In the genomic region with DNA sequence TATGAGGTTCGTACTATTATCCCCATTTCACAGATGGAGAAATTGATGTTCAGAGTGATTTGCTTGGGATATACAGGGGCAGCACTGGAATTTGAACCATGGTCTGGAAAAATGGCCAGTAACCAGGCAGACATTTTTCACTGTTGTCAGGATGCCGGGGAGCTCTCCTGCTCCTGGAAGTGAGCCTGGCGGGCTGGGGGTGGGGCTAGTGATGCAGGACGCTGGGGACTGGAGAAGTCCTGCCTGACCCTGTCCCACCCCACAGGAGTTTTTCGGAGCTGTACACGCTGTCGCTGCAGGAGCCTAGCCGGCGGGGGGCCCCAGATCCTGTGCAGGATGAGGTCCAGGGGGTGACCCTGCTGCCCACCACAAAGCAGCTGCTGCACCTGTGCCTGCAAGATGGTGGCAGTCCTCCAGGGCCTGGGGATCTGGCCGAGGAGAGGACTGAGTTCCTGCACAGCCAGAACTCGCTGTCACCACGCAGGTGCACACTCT, we compare ENCODE assay signal across 18 cellular contexts. TPM values are rescaled to one million over a fixed set of nuclear protein-coding genes. Genes with fewer than 3 reads are reported as not detected.
DNase-seq lines count a peak whose midpoint lies in the region; ATAC-seq, FAIRE-seq and TF ChIP-seq lines count a peak whose summit lies in the region.
"Had no signal": no experiment of that assay in that cellular context is flagged by ENCODE, and none has a peak within 500 bp of the region (broad histone marks: within the 10 kb centered on the region; RNA-seq: fewer than 3 reads in every experiment).

No MANE protein-coding gene starts in this region.

- TF ChIP-seq POLR2A in K562 (conservative IDR thresholded peaks at IDR 0.05): no peak

- no peak for ATAC-seq in GM23338
- ATAC-seq in K562: no peak
- ATAC-seq: activated CD8-positive, alpha-beta T cell treated with anti-CD3 and anti-CD28 coated beads for 36 hours; foreskin keratinocyte had no signal

- peak overlapping the region; percentile 10; the same call in 1 of the 3 replicates for H3K4me3 Mint-ChIP-seq in GM23338
- no peak overlapping the region for H3K4me3 Mint-ChIP-seq in neural progenitor cell
- H3K4me3 Mint-ChIP-seq: activated CD8-positive, alpha-beta T cell treated with anti-CD3 and anti-CD28 coated beads for 36 hours had no signal

- no peak overlapping the region for H2AFZ ChIP-seq in GM23338
- no peak overlapping the region for H2AFZ ChIP-seq in K562 (ENCODE audit: low read depth, low read length)
- H2AFZ ChIP-seq in neural progenitor cell (replicated peaks): no peak overlapping the region
- H2AFZ ChIP-seq: PC-9 had no signal

- H3K4me2 ChIP-seq in GM23338: no peak overlapping the region
- H3K4me2 ChIP-seq in K562 (ENCODE audit: insufficient read depth, low read length): no peak overlapping the region
- no peak overlapping the region for H3K4me2 ChIP-seq in neural progenitor cell
- H3K4me2 ChIP-seq: PC-9 had no signal

- H3K27ac ChIP-seq in GM23338 (ENCODE audit: low read depth): no peak overlapping the region
- no peak overlapping the region for H3K27ac ChIP-seq in K562 (ENCODE audit: extremely low read depth, low read depth, low read length)
- H3K27ac ChIP-seq in neural progenitor cell: no peak overlapping the region
- H3K27ac ChIP-seq: foreskin keratinocyte, PC-9, sigmoid colon, thoracic aorta had no signal

- H3K36me3 ChIP-seq in GM23338 (ENCODE audit: insufficient read depth): no peaks in the 10 kb centered on the region
- peaks cover 73% of the 10 kb centered on the region; the same call in 2 of the 3 replicates for H3K36me3 ChIP-seq in K562 (ENCODE audit: control insufficient read depth, insufficient read depth, low read length)
- no peaks in the 10 kb centered on the region for H3K36me3 ChIP-seq in neural progenitor cell
- H3K36me3 ChIP-seq: BE2C had no signal

- 89% methylated on average over 8 of the region's 12 CpGs for WGBS in K562 (ENCODE audit: insufficient coverage, low coverage, missing lambda C conversion rate)

- BruUV-seq in K562 (replicated peaks; lab: Mats Ljungman, UMichigan): no TSS peak

- H3F3A ChIP-seq in GM23338 (replicated peaks; ENCODE audit: low read depth): peaks cover 18% of the 10 kb centered on the region
- peaks cover 28% of the 10 kb centered on the region for H3F3A ChIP-seq in neural progenitor cell (ENCODE audit: low read depth)

- in situ Hi-C loops in K562 (cut with MboI): no loop called here

- H3K27me3 Mint-ChIP-seq in GM23338 (ENCODE audit: insufficient read depth, low read depth, poor library complexity) (peaks cover 19% of the 10 kb centered on the region), neural progenitor cell (ENCODE audit: insufficient read depth, low read depth) (peaks cover 2% of the 10 kb centered on the region)
- H3K27me3 Mint-ChIP-seq: activated CD8-positive, alpha-beta T cell treated with anti-CD3 and anti-CD28 coated beads for 36 hours had no signal

- no peak overlapping the region for H3K4me3 ChIP-seq in GM23338
- H3K4me3 ChIP-seq in K562: no peak overlapping the region
- no peak overlapping the region for H3K4me3 ChIP-seq in neural progenitor cell
- H3K4me3 ChIP-seq: PC-9, sigmoid colon, thoracic aorta had no signal

- no peak for TF ChIP-seq CTCF in GM23338 (conservative IDR thresholded peaks at IDR 0.05; ENCODE audit: low read depth in 2 of 2)
- no peak for TF ChIP-seq CTCF in K562 (IDR thresholded peaks at IDR 0.05 in 2 of 3, conservative IDR thresholded peaks at IDR 0.05 in 1 of 3; ENCODE audit: insufficient read depth in 2 of 3, low read depth in 1 of 3, low read length in 3 of 3)
- no peak for TF ChIP-seq CTCF in neural progenitor cell (IDR thresholded peaks at IDR 0.05)

- intact Hi-C loops in K562 (cut with micrococcal nuclease): no loop called here

- no peaks in the 10 kb centered on the region for H3K9me1 ChIP-seq in K562 (ENCODE audit: control insufficient read depth, insufficient read depth, low read length)

- H3K27me3 ChIP-seq in GM23338 (ENCODE audit: insufficient read depth) (no peaks in the 10 kb centered on the region), K562 (ENCODE audit: control insufficient read depth in 2 of 2, insufficient read depth in 2 of 2, low read length in 2 of 2) (no peaks in the 10 kb centered on the region), neural progenitor cell (peaks cover 25% of the 10 kb centered on the region)
- H3K27me3 ChIP-seq: BE2C, foreskin keratinocyte, sigmoid colon had no signal

- no peak for TF ChIP-seq RAD21 in K562 (CRISPR knock-in tag; conservative IDR thresholded peaks at IDR 0.05 in 1 of 2, IDR thresholded peaks at IDR 0.05 in 1 of 2)

- H3K9me2 ChIP-seq in GM23338 (ENCODE audit: insufficient read depth): no peaks in the 10 kb centered on the region

- H3K9ac ChIP-seq in K562 (ENCODE audit: insufficient read depth in 1 of 2, low read depth in 2 of 2, low read length in 2 of 2) (peak overlapping the region in 1 of 2 experiments; percentile 29; a peak in 1 of 4 replicates), neural progenitor cell (no peak overlapping the region)

- H3K9me3 ChIP-seq in K562 (replicated peaks; ENCODE audit: control insufficient read depth, insufficient read depth, low read depth, low read length): no peaks in the 10 kb centered on the region
- H3K9me3 ChIP-seq in neural progenitor cell (ENCODE audit: low read depth): no peaks in the 10 kb centered on the region
- H3K9me3 ChIP-seq: BE2C, sigmoid colon, thoracic aorta had no signal

- H3K4me1 Mint-ChIP-seq in GM23338: peaks cover 31% of the 10 kb centered on the region
- H3K4me1 Mint-ChIP-seq in neural progenitor cell: peaks cover 34% of the 10 kb centered on the region

- no peak for FAIRE-seq in K562 (lab: Jason Lieb, UNC)

- no peak for DNase-seq in GM23338 (ENCODE audit: low spot score)
- DNase-seq in K562 (ENCODE audit: extremely low read depth in 1 of 4, low spot score in 3 of 4): no peak
- DNase-seq in neural progenitor cell (ENCODE audit: low spot score): no peak
- no peak for DNase-seq in stimulated activated CD4-positive, alpha-beta T cell treated with anti-CD3 and anti-CD28 coated beads, Interleukin-4, amount 100 ng/mL, for 1 hour
- no peak for DNase-seq in HuH-7.5 (ENCODE audit: low spot score)
- no peak for DNase-seq in T-helper 2 cell
- DNase-seq: activated CD8-positive, alpha-beta T cell treated with anti-CD3 and anti-CD28 coated beads for 36 hours; BE2C; central memory CD4-positive, alpha-beta T cell; foreskin keratinocyte; mesendoderm; NCI-H1930; NCI-H524; sigmoid colon; stimulated activated CD8-positive, alpha-beta memory T cell treated with anti-CD3 and anti-CD28 coated beads, Interleukin-4, amount 100 ng/mL, for 48 hours; SW 1271 had no signal

- CTCF ChIA-PET in K562 (lab: Yijun Ruan, JAX; ENCODE audit: low intra/inter-chr PET ratio): no interaction called here

- H3K36me3 Mint-ChIP-seq in GM23338 (ENCODE audit: low read depth) (peaks cover 9% of the 10 kb centered on the region; the same call in 2 of the 3 replicates), neural progenitor cell (peaks cover 9% of the 10 kb centered on the region)

- H3K9me3 Mint-ChIP-seq in GM23338 (no peaks in the 10 kb centered on the region), neural progenitor cell (no peaks in the 10 kb centered on the region)
- H3K9me3 Mint-ChIP-seq: activated CD8-positive, alpha-beta T cell treated with anti-CD3 and anti-CD28 coated beads for 36 hours had no signal

- POLR2A ChIA-PET in K562 (lab: Yijun Ruan, JAX): interaction anchor here (5.0 kb wide), 1 partner anchor 8 kb away, joined by 56 read pairs; a partner anchor contains a TSS

- H4K20me1 ChIP-seq in GM23338 (replicated peaks; ENCODE audit: insufficient read depth): no peaks in the 10 kb centered on the region
- 0 out of 2 replicates have a peak, but pooled peaks cover 8% of the 10 kb centered on the region for H4K20me1 ChIP-seq in K562 (replicated peaks; ENCODE audit: control insufficient read depth, insufficient read depth, low read length)
- peaks cover 19% of the 10 kb centered on the region for H4K20me1 ChIP-seq in neural progenitor cell (ENCODE audit: low read depth)

- no peak overlapping the region for H3K27ac Mint-ChIP-seq in GM23338
- H3K27ac Mint-ChIP-seq in neural progenitor cell: peak overlapping the region; percentile 21
- H3K27ac Mint-ChIP-seq: activated CD8-positive, alpha-beta T cell treated with anti-CD3 and anti-CD28 coated beads for 36 hours had no signal

- H3K79me2 ChIP-seq in GM23338 (replicated peaks; ENCODE audit: insufficient read depth): no peaks in the 10 kb centered on the region
- no peaks in the 10 kb centered on the region for H3K79me2 ChIP-seq in K562 (ENCODE audit: control insufficient read depth, insufficient read depth, low read length)
- H3K79me2 ChIP-seq in neural progenitor cell (ENCODE audit: low read depth): no peaks in the 10 kb centered on the region

- TF ChIP-seq EP300 in K562 (IDR thresholded peaks at IDR 0.05; ENCODE audit: low read length): no peak

- H3K4me1 ChIP-seq in GM23338 (ENCODE audit: insufficient read depth) (peaks cover 24% of the 10 kb centered on the region), K562 (replicated peaks in 1 of 2; ENCODE audit: control insufficient read depth in 2 of 2, insufficient read depth in 2 of 2, low read length in 2 of 2) (peaks cover 27 to 67% of the 10 kb centered on the region in 2 experiments), neural progenitor cell (peaks cover 11% of the 10 kb centered on the region)

RNA-seq across cellular contexts. Expression of a gene that starts 11.1 kb away (rescaled TPM):
- 54.6 and 56.7 TPM in 2 replicates for total RNA-seq in GM23338 (2014; rRNA removed; shearing (Covaris generic))
- polyA plus RNA-seq in GM23338 (2016; fragmentation: Nextera tagmentation; extraction: Ambion mirVana) (50.1 and 75.5 TPM in 2 replicates), K562 (2011; rRNA removed) (16.8 and 31.3 TPM in 2 replicates), K562 (2014; fragmentation: Illumina TruSeq; extraction: Trizol) (15.5 and 30.0 TPM in 2 replicates), K562 (2014; fragmentation: Nextera tagmentation; extraction: Ambion mirVana) (1 to 10 TPM in 1 of 2 experiments, under 1 TPM in 1; 0.25 to 1.4 TPM), K562 (2014; rRNA removed) (34.7 and 37.2 TPM in 2 replicates)
- 26.8 and 126 TPM in 2 replicates for total RNA-seq in K562 (2011; cell fraction: chromatin; rRNA removed; ENCODE audit: low replicate concordance)
- 79.4 and 96.4 TPM in 2 replicates for total RNA-seq in K562 (2011; cell fraction: nucleolus; rRNA removed)
- 35.7 and 43.0 TPM in 2 replicates for total RNA-seq in K562 (2011; cell fraction: nucleoplasm; rRNA removed)
- total RNA-seq in K562 (2014; rRNA removed) (45.7 and 56.0 TPM in 2 replicates), K562 (2014; rRNA removed; fragmentation: Illumina TruSeq; extraction: Trizol) (12.4 and 14.2 TPM in 2 replicates), K562 (2015; rRNA removed; fragmentation: Illumina TruSeq; extraction: Trizol) (28.3 and 29.2 TPM in 2 replicates), K562 (2021) (83.1 and 85.8 TPM in 2 replicates), neural progenitor cell (ENCODE audit: low replicate concordance) (4.7 and 16.4 TPM in 2 replicates)
- 19.5 and 74.2 TPM in 2 replicates for polyA plus RNA-seq in K562 (2011; cell fraction: cytosol; rRNA removed)
- polyA plus RNA-seq in K562 (2011; cell fraction: nucleus; rRNA removed): 72.0 and 175 TPM in 2 replicates
- 54.8 and 65.0 TPM in 2 replicates for polyA plus RNA-seq in K562 (2012)
- polyA minus RNA-seq in K562 (2011; rRNA and poly(A)+ RNA removed): 15.4 and 26.3 TPM in 2 replicates
- 43.1 and 44.1 TPM in 2 replicates for polyA minus RNA-seq in K562 (2011; cell fraction: cytosol; rRNA and poly(A)+ RNA removed)
- polyA minus RNA-seq in K562 (2011; cell fraction: nucleus; rRNA and poly(A)+ RNA removed): 26.3 and 33.0 TPM in 2 replicates

RNA-seq across cellular contexts. Expression of a gene that starts 13.7 kb away (rescaled TPM):
- 17.0 and 22.8 TPM in 2 replicates for total RNA-seq in GM23338 (2014; rRNA removed; shearing (Covaris generic))
- 12.9 and 18.5 TPM in 2 replicates for polyA plus RNA-seq in GM23338 (2016; fragmentation: Nextera tagmentation; extraction: Ambion mirVana)
- 79.5 and 201 TPM in 2 replicates for total RNA-seq in K562 (2011; cell fraction: chromatin; rRNA removed; ENCODE audit: low replicate concordance)
- 107 and 114 TPM in 2 replicates for total RNA-seq in K562 (2011; cell fraction: nucleolus; rRNA removed)
- 101 and 117 TPM in 2 replicates for total RNA-seq in K562 (2011; cell fraction: nucleoplasm; rRNA removed)
- 33.4 and 37.6 TPM in 2 replicates for total RNA-seq in K562 (2014; rRNA removed)
- 13.6 and 14.2 TPM in 2 replicates for total RNA-seq in K562 (2014; rRNA removed; fragmentation: Illumina TruSeq; extraction: Trizol)
- 20.6 and 21.0 TPM in 2 replicates for total RNA-seq in K562 (2015; rRNA removed; fragmentation: Illumina TruSeq; extraction: Trizol)
- total RNA-seq in K562 (2021): 52.2 and 62.0 TPM in 2 replicates
- polyA plus RNA-seq in K562 (2011; rRNA removed): 17.0 and 30.8 TPM in 2 replicates
- 15.4 and 23.1 TPM in 2 replicates for polyA plus RNA-seq in K562 (2011; cell fraction: cytosol; rRNA removed)
- 129 and 168 TPM in 2 replicates for polyA plus RNA-seq in K562 (2011; cell fraction: nucleus; rRNA removed)
- polyA plus RNA-seq in K562 (2012): 45.8 and 53.1 TPM in 2 replicates
- 46.8 and 67.4 TPM in 2 replicates for polyA plus RNA-seq in K562 (2014; fragmentation: Illumina TruSeq; extraction: Trizol)
- polyA plus RNA-seq in K562 (2014; fragmentation: Nextera tagmentation; extraction: Ambion mirVana): 1 to 10 TPM; 6.0 to 6.4 TPM
- polyA plus RNA-seq in K562 (2014; rRNA removed): 30.1 and 31.1 TPM in 2 replicates
- 24.3 and 24.4 TPM in 2 replicates for polyA minus RNA-seq in K562 (2011; rRNA and poly(A)+ RNA removed)
- 25.8 and 34.8 TPM in 2 replicates for polyA minus RNA-seq in K562 (2011; cell fraction: cytosol; rRNA and poly(A)+ RNA removed)
- polyA minus RNA-seq in K562 (2011; cell fraction: nucleus; rRNA and poly(A)+ RNA removed): 58.0 and 73.5 TPM in 2 replicates
- 11.0 and 14.7 TPM in 2 replicates for total RNA-seq in neural progenitor cell (ENCODE audit: low replicate concordance)

RNA-seq across cellular contexts. Expression of a gene that starts 33.5 kb away (rescaled TPM):
- 41.2 and 52.2 TPM in 2 replicates for total RNA-seq in GM23338 (2014; rRNA removed; shearing (Covaris generic))
- 7.3 and 8.7 TPM in 2 replicates for polyA plus RNA-seq in GM23338 (2016; fragmentation: Nextera tagmentation; extraction: Ambion mirVana)
- 75.0 and 267 TPM in 2 replicates for total RNA-seq in K562 (2011; cell fraction: chromatin; rRNA removed; ENCODE audit: low replicate concordance)
- 170 and 187 TPM in 2 replicates for total RNA-seq in K562 (2011; cell fraction: nucleolus; rRNA removed)
- 110 and 119 TPM in 2 replicates for total RNA-seq in K562 (2011; cell fraction: nucleoplasm; rRNA removed)
- total RNA-seq in K562 (2014; rRNA removed): 21.3 and 24.3 TPM in 2 replicates
- 2.5 and 4.3 TPM in 2 replicates for total RNA-seq in K562 (2014; rRNA removed; fragmentation: Illumina TruSeq; extraction: Trizol)
- 13.9 and 14.1 TPM in 2 replicates for total RNA-seq in K562 (2015; rRNA removed; fragmentation: Illumina TruSeq; extraction: Trizol)
- total RNA-seq in K562 (2021): 40.0 and 47.8 TPM in 2 replicates
- polyA plus RNA-seq in K562 (2011; rRNA removed): 9.2 and 19.0 TPM in 2 replicates
- 17.7 and 33.4 TPM in 2 replicates for polyA plus RNA-seq in K562 (2011; cell fraction: cytosol; rRNA removed)
- 87.8 and 157 TPM in 2 replicates for polyA plus RNA-seq in K562 (2011; cell fraction: nucleus; rRNA removed)
- polyA plus RNA-seq in K562 (2012): 25.3 and 40.1 TPM in 2 replicates
- 12.8 and 28.6 TPM in 2 replicates for polyA plus RNA-seq in K562 (2014; fragmentation: Illumina TruSeq; extraction: Trizol)
- polyA plus RNA-seq in K562 (2014; fragmentation: Nextera tagmentation; extraction: Ambion mirVana): under 1 TPM; 0.11 to 0.29 TPM
- polyA plus RNA-seq in K562 (2014; rRNA removed): 30.1 and 32.8 TPM in 2 replicates
- polyA minus RNA-seq in K562 (2011; rRNA and poly(A)+ RNA removed): 8.4 and 10.6 TPM in 2 replicates
- 25.9 and 35.1 TPM in 2 replicates for polyA minus RNA-seq in K562 (2011; cell fraction: cytosol; rRNA and poly(A)+ RNA removed)
- polyA minus RNA-seq in K562 (2011; cell fraction: nucleus; rRNA and poly(A)+ RNA removed): 43.0 and 43.9 TPM in 2 replicates
- 6.6 and 19.3 TPM in 2 replicates for total RNA-seq in neural progenitor cell (ENCODE audit: low replicate concordance)

RNA-seq across cellular contexts. Expression of a gene that starts 35.0 kb away (rescaled TPM):
- 32.8 and 38.6 TPM in 2 replicates for total RNA-seq in GM23338 (2014; rRNA removed; shearing (Covaris generic))
- polyA plus RNA-seq in GM23338 (2016; fragmentation: Nextera tagmentation; extraction: Ambion mirVana) (19.8 and 20.8 TPM in 2 replicates), K562 (2011; rRNA removed) (13.1 and 18.0 TPM in 2 replicates), K562 (2014; fragmentation: Illumina TruSeq; extraction: Trizol) (12.2 and 23.0 TPM in 2 replicates), K562 (2014; fragmentation: Nextera tagmentation; extraction: Ambion mirVana) (1 to 10 TPM in 1 of 2 experiments, under 1 TPM in 1; 0.77 to 1.6 TPM), K562 (2014; rRNA removed) (25.0 and 31.6 TPM in 2 replicates)
- 60.6 and 168 TPM in 2 replicates for total RNA-seq in K562 (2011; cell fraction: chromatin; rRNA removed; ENCODE audit: low replicate concordance)
- 72.6 and 83.4 TPM in 2 replicates for total RNA-seq in K562 (2011; cell fraction: nucleolus; rRNA removed)
- total RNA-seq in K562 (2011; cell fraction: nucleoplasm; rRNA removed): 51.5 and 63.5 TPM in 2 replicates
- total RNA-seq in K562 (2014; rRNA removed) (28.7 and 39.9 TPM in 2 replicates), K562 (2014; rRNA removed; fragmentation: Illumina TruSeq; extraction: Trizol) (5.4 and 9.0 TPM in 2 replicates), K562 (2015; rRNA removed; fragmentation: Illumina TruSeq; extraction: Trizol) (18.2 and 20.5 TPM in 2 replicates), K562 (2021) (42.7 and 47.7 TPM in 2 replicates), neural progenitor cell (ENCODE audit: low replicate concordance) (9.9 and 42.0 TPM in 2 replicates)
- 19.3 and 52.1 TPM in 2 replicates for polyA plus RNA-seq in K562 (2011; cell fraction: cytosol; rRNA removed)
- polyA plus RNA-seq in K562 (2011; cell fraction: nucleus; rRNA removed): 31.1 and 52.1 TPM in 2 replicates
- polyA plus RNA-seq in K562 (2012): 35.9 and 37.4 TPM in 2 replicates
- polyA minus RNA-seq in K562 (2011; rRNA and poly(A)+ RNA removed): 14.7 TPM in 2 replicates
- 23.4 and 26.2 TPM in 2 replicates for polyA minus RNA-seq in K562 (2011; cell fraction: cytosol; rRNA and poly(A)+ RNA removed)
- 24.2 and 31.1 TPM in 2 replicates for polyA minus RNA-seq in K562 (2011; cell fraction: nucleus; rRNA and poly(A)+ RNA removed)

RNA-seq across cellular contexts. Expression of a gene that starts 53.4 kb away (rescaled TPM):
- not detected in 2 replicates for total RNA-seq in GM23338 (2014; rRNA removed; shearing (Covaris generic))
- polyA plus RNA-seq in GM23338 (2016; fragmentation: Nextera tagmentation; extraction: Ambion mirVana) (0.24 and 0.60 TPM in 2 replicates), K562 (2011; rRNA removed) (not detected in 2 replicates), K562 (2014; fragmentation: Illumina TruSeq; extraction: Trizol) (not detected in 2 replicates), K562 (2014; fragmentation: Nextera tagmentation; extraction: Ambion mirVana) (not detected), K562 (2014; rRNA removed) (0.07 TPM in 1 of 2 replicates, not detected in the other)
- total RNA-seq in K562 (2011; cell fraction: chromatin; rRNA removed; ENCODE audit: low replicate concordance): 0.33 and 1.00 TPM in 2 replicates
- total RNA-seq in K562 (2011; cell fraction: nucleolus; rRNA removed): 0.26 TPM in 1 of 2 replicates, not detected in the other
- 0.29 TPM in 1 of 2 replicates, not detected in the other for total RNA-seq in K562 (2011; cell fraction: nucleoplasm; rRNA removed)
- total RNA-seq in K562 (2014; rRNA removed) (not detected in 2 replicates), K562 (2014; rRNA removed; fragmentation: Illumina TruSeq; extraction: Trizol) (not detected in 2 replicates), K562 (2015; rRNA removed; fragmentation: Illumina TruSeq; extraction: Trizol) (not detected in 2 replicates), K562 (2021) (0.40 TPM in 1 of 2 replicates, not detected in the other), neural progenitor cell (ENCODE audit: low replicate concordance) (0.34 TPM in 1 of 2 replicates, not detected in the other)
- polyA plus RNA-seq in K562 (2011; cell fraction: cytosol; rRNA removed): 0.28 TPM in 1 of 2 replicates, not detected in the other
- polyA plus RNA-seq in K562 (2011; cell fraction: nucleus; rRNA removed): not detected in 2 replicates
- 0.39 and 0.58 TPM in 2 replicates for polyA plus RNA-seq in K562 (2012)
- not detected in 2 replicates for polyA minus RNA-seq in K562 (2011; rRNA and poly(A)+ RNA removed)
- not detected in 2 replicates for polyA minus RNA-seq in K562 (2011; cell fraction: cytosol; rRNA and poly(A)+ RNA removed)
- polyA minus RNA-seq in K562 (2011; cell fraction: nucleus; rRNA and poly(A)+ RNA removed): 0.27 TPM in 1 of 2 replicates, not detected in the other
- total RNA-seq: PC-9 had no signal
